12 cellular contexts compared by ENCODE assay signal in the genomic region with DNA sequence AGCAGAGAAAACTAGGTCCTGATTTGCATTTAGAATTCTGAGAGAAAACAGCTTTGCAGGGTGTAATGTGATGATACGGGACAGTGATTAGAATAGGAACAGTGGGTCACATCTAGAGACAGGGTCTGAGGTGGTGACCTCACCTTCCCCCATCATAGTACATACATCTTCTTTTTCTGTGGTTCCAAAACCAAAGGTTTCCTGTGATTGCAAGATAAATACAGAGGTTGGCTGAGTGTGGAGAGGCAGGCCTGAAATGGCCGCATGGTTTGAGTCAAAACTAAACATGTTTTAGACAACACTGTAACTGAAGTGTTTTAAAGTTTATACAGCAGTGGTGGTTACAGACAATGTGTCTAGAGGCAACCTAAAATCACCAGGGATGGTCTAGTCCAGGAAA. TPM values are rescaled to one million over a fixed set of nuclear protein-coding genes. Genes with fewer than 3 reads are reported as not detected.
DNase-seq lines count a peak whose midpoint lies in the region; ATAC-seq, FAIRE-seq and TF ChIP-seq lines count a peak whose summit lies in the region.
"Had no signal": no experiment of that assay in that cellular context is flagged by ENCODE, and none has a peak within 500 bp of the region (broad histone marks: within the 10 kb centered on the region; RNA-seq: fewer than 3 reads in every experiment).

No MANE protein-coding gene starts in this region.

- peak; percentile 91 for FAIRE-seq in GM12891 (lab: Jason Lieb, UNC)

- ATAC-seq in GM19372 (IDR thresholded peaks at IDR 0.05; ENCODE audit: low read depth, unreplicated experiment): peak; percentile 55
- ATAC-seq in HG02870 (IDR thresholded peaks at IDR 0.05; ENCODE audit: unreplicated experiment): peak; percentile 74
- ATAC-seq in HG03565 (IDR thresholded peaks at IDR 0.05; ENCODE audit: unreplicated experiment): peak; percentile 83
- ATAC-seq: Panc1 had no signal

- CTCF ChIA-PET in RWPE1 (lab: Yijun Ruan, JAX): no interaction called here
- CTCF ChIA-PET in HEK293T (lab: Yijun Ruan, JAX): no interaction called here

- no peak for DNase-seq in GM12891 (ENCODE audit: insufficient read length, low spot score)
- no peak for DNase-seq in RWPE1 (ENCODE audit: low spot score)
- DNase-seq in stimulated activated CD4-positive, alpha-beta T cell treated with anti-CD3 and anti-CD28 coated beads, Interleukin-15, amount 100 ng/mL, for 24 hours: no peak
- DNase-seq in GDM1 (lab: John Stamatoyannopoulos, UW): no peak
- no peak for DNase-seq in HEK293T (ENCODE audit: extremely low spot score)
- DNase-seq: GF-D8, NCI-H1694 treated with DMSO at 0.1 percent for 48 hours, stomach had no signal

- no peak overlapping the region for H3K27ac ChIP-seq in RWPE1
- H3K27ac ChIP-seq: stomach had no signal

- POLR2A ChIA-PET in RWPE1 (lab: Yijun Ruan, JAX; ENCODE audit: low non-redundant PET): no interaction called here
- POLR2A ChIA-PET in HEK293T (lab: Yijun Ruan, JAX): no interaction called here

- peak; percentile 35; the same call in 1 of the 2 replicates for TF ChIP-seq POLR2A in GM12891 (IDR thresholded peaks at IDR 0.05; ENCODE audit: low read depth, low read length)

- no peak for TF ChIP-seq CTCF in RWPE1 (conservative IDR thresholded peaks at IDR 0.05; ENCODE audit: low read depth)

TF ChIP-seq in GM12891, 5 proteins besides CTCF, POLR2A, EP300 and RAD21:
- TF ChIP-seq SPI1 (IDR thresholded peaks at IDR 0.05; ENCODE audit: low read depth, low read length): no peak
- TF ChIP-seq PAX5 (IDR thresholded peaks at IDR 0.05; ENCODE audit: insufficient read depth, low read length, severe bottlenecking): no peak
- no peak for TF ChIP-seq POLR2AphosphoS5 (IDR thresholded peaks at IDR 0.05; ENCODE audit: low read depth, low read length)
- TF ChIP-seq POU2F2 (IDR thresholded peaks at IDR 0.05; ENCODE audit: low read depth, low read length): no peak
- no peak for TF ChIP-seq TAF1 (IDR thresholded peaks at IDR 0.05; ENCODE audit: low read depth, low read length)

TF ChIP-seq in HEK293T, 16 proteins besides CTCF, POLR2A, EP300 and RAD21:
- TF ChIP-seq, protein P1, sequence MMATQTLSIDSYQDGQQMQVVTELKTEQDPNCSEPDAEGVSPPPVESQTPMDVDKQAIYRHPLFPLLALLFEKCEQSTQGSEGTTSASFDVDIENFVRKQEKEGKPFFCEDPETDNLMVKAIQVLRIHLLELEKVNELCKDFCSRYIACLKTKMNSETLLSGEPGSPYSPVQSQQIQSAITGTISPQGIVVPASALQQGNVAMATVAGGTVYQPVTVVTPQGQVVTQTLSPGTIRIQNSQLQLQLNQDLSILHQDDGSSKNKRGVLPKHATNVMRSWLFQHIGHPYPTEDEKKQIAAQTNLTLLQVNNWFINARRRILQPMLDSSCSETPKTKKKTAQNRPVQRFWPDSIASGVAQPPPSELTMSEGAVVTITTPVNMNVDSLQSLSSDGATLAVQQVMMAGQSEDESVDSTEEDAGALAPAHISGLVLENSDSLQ (IDR thresholded peaks at IDR 0.05): no peak
- TF ChIP-seq ELF4 (IDR thresholded peaks at IDR 0.05) (no peak), FOXM1 (IDR thresholded peaks at IDR 0.05; ENCODE audit: borderline replicate concordance) (no peak), FOXA1 (IDR thresholded peaks at IDR 0.05) (no peak), ZNF384 (IDR thresholded peaks at IDR 0.05) (no peak), HDGF (IDR thresholded peaks at IDR 0.05; ENCODE audit: borderline replicate concordance) (no peak), L3MBTL2 (conservative IDR thresholded peaks at IDR 0.05) (no peak), SUZ12 (IDR thresholded peaks at IDR 0.05) (no peak)

RNA-seq across cellular contexts. Expression of a gene that starts 10.4 kb away (rescaled TPM):
- polyA plus RNA-seq in GM12891 (2012; ENCODE audit: low read depth, missing spikeins): 68.8 TPM

RNA-seq across cellular contexts. Expression of a gene that starts 29.6 kb away (rescaled TPM):
- 0.33 TPM for polyA plus RNA-seq in GM12891 (2012; ENCODE audit: low read depth, missing spikeins)

RNA-seq across cellular contexts. Expression of a gene that starts 35.7 kb away (rescaled TPM):
- polyA plus RNA-seq in GM12891 (2012; ENCODE audit: low read depth, missing spikeins): 0.15 TPM
- polyA plus RNA-seq: stomach had no signal
